9 cellular contexts compared by ENCODE assay signal in genomic region chr3:23811919-23812318, GRCh38. TPM values are rescaled to one million over a fixed set of nuclear protein-coding genes. Genes with fewer than 3 reads are reported as not detected.
A peak's percentile ranks its signal among the peaks of the same experiment; 100 is the strongest.
DNase-seq lines count a peak whose midpoint lies in the region; ATAC-seq and TF ChIP-seq lines count a peak whose summit lies in the region.
"Had no signal": no experiment of that assay in that cellular context is flagged by ENCODE, and none has a peak within 500 bp of the region (broad histone marks: within the 10 kb centered on the region; RNA-seq: fewer than 3 reads in every experiment).

No MANE protein-coding gene starts in this region.

- in situ Hi-C loops in GM23248 (cut with MboI) = no loop called here

- H3K9me3 ChIP-seq in GM23248 (ENCODE audit: low read depth) = no peaks in the 10 kb centered on the region

- peaks cover 91% of the 10 kb centered on the region for H3K79me2 ChIP-seq in GM23248 (ENCODE audit: insufficient read depth)
- peaks cover 98% of the 10 kb centered on the region for H3K79me2 ChIP-seq in KMS-11 (ENCODE audit: insufficient read depth, low read depth)

- H3K36me3 ChIP-seq in GM23248 (ENCODE audit: low read depth) (no peaks in the 10 kb centered on the region), KMS-11 (ENCODE audit: insufficient read depth) (0 out of 2 replicates have a peak, but pooled peaks cover 3% of the 10 kb centered on the region)

- no peaks in the 10 kb centered on the region for H3K9me3 Mint-ChIP-seq in naive B cell

- H3K4me3 ChIP-seq in GM23248 (no peak overlapping the region), KMS-11 (IDR thresholded peaks at IDR 0.05; ENCODE audit: insufficient read depth, low read depth, low read length) (peak overlapping the region; percentile 77)

- H3K27me3 ChIP-seq in GM23248 (replicated peaks; ENCODE audit: insufficient read depth) (no peaks in the 10 kb centered on the region), KMS-11 (ENCODE audit: insufficient read depth, low read depth) (no peaks in the 10 kb centered on the region)

- peaks cover 25% of the 10 kb centered on the region; the same call in 1 of the 2 replicates for H3F3A ChIP-seq in GM23248 (ENCODE audit: insufficient read depth)

- H3K9me2 ChIP-seq in GM23248 (ENCODE audit: insufficient read depth) = no peaks in the 10 kb centered on the region

- H2AFZ ChIP-seq in GM23248 = no peak overlapping the region
- H2AFZ ChIP-seq in KMS-11 (ENCODE audit: low read depth) = no peak overlapping the region

- H3K4me1 ChIP-seq in GM23248 (ENCODE audit: insufficient read depth) (peaks cover 22% of the 10 kb centered on the region), KMS-11 (ENCODE audit: low read depth, poor library complexity, severe bottlenecking) (peaks cover 60% of the 10 kb centered on the region)

- ATAC-seq in GM18858 (IDR thresholded peaks at IDR 0.05; ENCODE audit: unreplicated experiment) = peak; percentile 54
- peak; percentile 17 for ATAC-seq in naive B cell (ENCODE audit: low read depth in 2 of 2)
- ATAC-seq in SK-N-SH treated with all-trans-retinoic acid at 6 μM for 48 hours = no peak

- H3K36me3 Mint-ChIP-seq in naive B cell = peaks cover 5 to 15% of the 10 kb centered on the region in 2 donors

- H3K4me2 ChIP-seq in GM23248 (ENCODE audit: unreplicated experiment) (peak overlapping the region; percentile 74), KMS-11 (peak overlapping the region; percentile 97)

- peaks cover 48 to 66% (median 64%) of the 10 kb centered on the region in 3 donors for H3K4me1 Mint-ChIP-seq in naive B cell

- H3K27me3 Mint-ChIP-seq in naive B cell = no peaks in the 10 kb centered on the region

- no peak for TF ChIP-seq CTCF in KMS-11 (conservative IDR thresholded peaks at IDR 0.05; ENCODE audit: low read depth, low read length)

- no peak overlapping the region for H3K9ac ChIP-seq in GM23248
- H3K9ac ChIP-seq in KMS-11 = peak overlapping the region; percentile 95

- no peaks in the 10 kb centered on the region for H4K20me1 ChIP-seq in GM23248 (ENCODE audit: insufficient read depth)
- H4K20me1 ChIP-seq in KMS-11 (ENCODE audit: insufficient read depth) = no peaks in the 10 kb centered on the region

- H3K27ac ChIP-seq in GM23248 (no peak overlapping the region), KMS-11 (peak overlapping the region; percentile 92)

- H3K27ac Mint-ChIP-seq in naive B cell = peak overlapping the region in 4 of 6 donors; percentile 20 to 99 (median 64)

- DNase-seq in GM23248 (no peak), naive B cell (no peak), DMS114 treated with DMSO at 0.1 percent for 48 hours (lab: John Stamatoyannopoulos, UW; ENCODE audit: unreplicated experiment) (no peak), NCI-H526 treated with DMSO at 0.1 percent for 48 hours (lab: John Stamatoyannopoulos, UW) (no peak), iPS-NIHi7 (ENCODE audit: extremely low spot score) (no peak)
- DNase-seq: hypothalamus had no signal

- peak overlapping the region; percentile 30 to 99 (median 92) for H3K4me3 Mint-ChIP-seq in naive B cell

TF ChIP-seq in SK-N-SH treated with all-trans-retinoic acid at 6 μM for 48 hours, 23 proteins besides CTCF, POLR2A, EP300 and RAD21:
- TF ChIP-seq SNAI2 (CRISPR knock-in tag; IDR thresholded peaks at IDR 0.05) (no peak), POU6F1 (CRISPR knock-in tag; IDR thresholded peaks at IDR 0.05; ENCODE audit: borderline replicate concordance, low read depth) (no peak), CREB5 (CRISPR knock-in tag; IDR thresholded peaks at IDR 0.05; ENCODE audit: low read depth) (no peak), TOX (CRISPR knock-in tag; IDR thresholded peaks at IDR 0.05; ENCODE audit: borderline replicate concordance) (no peak), CSDC2 (CRISPR knock-in tag; IDR thresholded peaks at IDR 0.05) (no peak), ZNF565 (CRISPR knock-in tag; conservative IDR thresholded peaks at IDR 0.05; ENCODE audit: low read depth) (no peak), PATZ1 (CRISPR knock-in tag; IDR thresholded peaks at IDR 0.05; ENCODE audit: borderline replicate concordance) (no peak), TSHZ2 (CRISPR knock-in tag; IDR thresholded peaks at IDR 0.05) (no peak), ZFP30 (CRISPR knock-in tag; IDR thresholded peaks at IDR 0.05) (no peak), ISL1 (CRISPR knock-in tag; IDR thresholded peaks at IDR 0.05) (no peak)

RNA-seq across cellular contexts. Expression of gene UBE2E1, which starts 6.2 kb away (rescaled TPM):
- 49.3 and 65.3 TPM in 2 replicates for total RNA-seq in GM23248 (2014; rRNA removed; shearing (Covaris generic))
- 9.0 and 10.1 TPM in 2 replicates for polyA plus RNA-seq in GM23248 (2016; fragmentation: Nextera tagmentation; extraction: Ambion mirVana)
- polyA plus RNA-seq in naive B cell (ENCODE audit: low read depth in 6 of 6) = 10 to 100 TPM in 5 of 6 donors, 1 to 10 TPM in 1; 8.7 to 33.7 (median 18.1) TPM
